ENCODE assay signal across 1 cellular context in the genomic region with DNA sequence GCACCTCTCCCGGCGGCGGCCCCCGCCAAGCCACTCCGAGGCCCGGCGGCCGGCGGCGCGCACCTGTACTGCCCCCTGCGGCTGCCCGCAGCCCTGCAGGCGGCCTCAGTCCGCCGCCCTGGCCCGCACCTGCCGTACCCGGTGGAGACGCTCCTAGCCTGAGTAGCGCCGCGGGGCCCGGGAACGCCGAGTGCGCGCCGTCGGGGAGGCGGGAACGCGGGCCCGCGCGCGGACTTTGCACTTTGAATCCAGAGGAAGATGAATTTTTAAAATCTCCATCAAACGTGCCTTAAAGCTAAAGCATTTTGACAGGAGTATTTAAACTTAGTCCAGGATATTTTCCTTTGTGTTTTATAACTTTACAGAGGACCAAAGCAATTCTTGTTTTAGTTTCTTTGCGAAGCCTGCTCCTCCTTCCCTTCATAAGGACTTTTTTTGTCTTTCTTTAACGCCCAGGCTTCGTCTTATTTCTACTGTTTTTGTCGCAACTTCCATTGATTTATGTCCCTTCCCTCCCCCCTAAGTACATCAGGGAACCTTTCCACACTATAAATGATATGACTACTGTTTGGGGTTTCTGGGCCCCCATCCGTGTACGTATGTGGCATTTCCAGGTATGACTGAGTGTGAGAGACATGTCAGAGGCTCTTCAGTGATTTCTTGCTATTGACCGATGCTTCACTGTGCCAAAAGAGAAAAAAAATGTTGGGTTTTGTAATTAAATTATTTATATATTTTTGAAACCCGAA.
TF ChIP-seq lines count a peak whose summit lies in the region.

No MANE protein-coding gene starts in this region.

TF ChIP-seq in HepG2, 621 proteins besides CTCF, POLR2A, EP300 and RAD21 (continued from another document and continues in another):
- TF ChIP-seq ZNF784 (CRISPR knock-in tag; IDR thresholded peaks at IDR 0.05; ENCODE audit: borderline replicate concordance) (no peak; the same call in 1 of the 2 replicates), ZNF275 (CRISPR knock-in tag; IDR thresholded peaks at IDR 0.05; ENCODE audit: borderline replicate concordance) (no peak), ARHGAP35 (CRISPR knock-in tag; IDR thresholded peaks at IDR 0.05; ENCODE audit: borderline replicate concordance) (no peak), ZNF550 (CRISPR knock-in tag; IDR thresholded peaks at IDR 0.05; ENCODE audit: borderline replicate concordance) (no peak), ADNP (CRISPR knock-in tag; IDR thresholded peaks at IDR 0.05) (no peak; the same call in 1 of the 2 replicates), FOXP4 (CRISPR knock-in tag; IDR thresholded peaks at IDR 0.05) (0 out of 2 replicates have a peak, but pooled peaks have one; percentile 20), TRIM24 (CRISPR knock-in tag; IDR thresholded peaks at IDR 0.05) (no peak), ZNF614 (CRISPR knock-in tag; IDR thresholded peaks at IDR 0.05; ENCODE audit: borderline replicate concordance) (no peak), ZNF512 (CRISPR knock-in tag; IDR thresholded peaks at IDR 0.05) (no peak), U2AF2 (IDR thresholded peaks at IDR 0.05; ENCODE audit: low read depth, low read length) (no peak), NFIB (CRISPR knock-in tag; IDR thresholded peaks at IDR 0.05; ENCODE audit: borderline replicate concordance) (no peak), ZNF251 (CRISPR knock-in tag; IDR thresholded peaks at IDR 0.05) (no peak), TCF7L2 (IDR thresholded peaks at IDR 0.05; ENCODE audit: low read depth, low read length) (no peak), ZNF263 (CRISPR knock-in tag; IDR thresholded peaks at IDR 0.05) (no peak), REST (IDR thresholded peaks at IDR 0.05; ENCODE audit: borderline replicate concordance in 1 of 2, low read depth in 1 of 2, low read length in 2 of 2) (no peak; a peak in 1 of 4 replicates), RBM39 (IDR thresholded peaks at IDR 0.05; ENCODE audit: low read depth, low read length, poor library complexity, severe bottlenecking) (peak; percentile 73)
- TF ChIP-seq, protein P1, sequence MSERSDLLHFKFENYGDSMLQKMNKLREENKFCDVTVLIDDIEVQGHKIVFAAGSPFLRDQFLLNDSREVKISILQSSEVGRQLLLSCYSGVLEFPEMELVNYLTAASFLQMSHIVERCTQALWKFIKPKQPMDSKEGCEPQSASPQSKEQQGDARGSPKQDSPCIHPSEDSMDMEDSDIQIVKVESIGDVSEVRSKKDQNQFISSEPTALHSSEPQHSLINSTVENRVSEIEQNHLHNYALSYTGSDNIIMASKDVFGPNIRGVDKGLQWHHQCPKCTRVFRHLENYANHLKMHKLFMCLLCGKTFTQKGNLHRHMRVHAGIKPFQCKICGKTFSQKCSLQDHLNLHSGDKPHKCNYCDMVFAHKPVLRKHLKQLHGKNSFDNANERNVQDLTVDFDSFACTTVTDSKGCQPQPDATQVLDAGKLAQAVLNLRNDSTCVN (CRISPR knock-in tag; IDR thresholded peaks at IDR 0.05; ENCODE audit: borderline replicate concordance), result no peak
- TF ChIP-seq, protein P2, sequence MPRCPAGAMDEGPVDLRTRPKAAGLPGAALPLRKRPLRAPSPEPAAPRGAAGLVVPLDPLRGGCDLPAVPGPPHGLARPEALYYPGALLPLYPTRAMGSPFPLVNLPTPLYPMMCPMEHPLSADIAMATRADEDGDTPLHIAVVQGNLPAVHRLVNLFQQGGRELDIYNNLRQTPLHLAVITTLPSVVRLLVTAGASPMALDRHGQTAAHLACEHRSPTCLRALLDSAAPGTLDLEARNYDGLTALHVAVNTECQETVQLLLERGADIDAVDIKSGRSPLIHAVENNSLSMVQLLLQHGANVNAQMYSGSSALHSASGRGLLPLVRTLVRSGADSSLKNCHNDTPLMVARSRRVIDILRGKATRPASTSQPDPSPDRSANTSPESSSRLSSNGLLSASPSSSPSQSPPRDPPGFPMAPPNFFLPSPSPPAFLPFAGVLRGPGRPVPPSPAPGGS (CRISPR knock-in tag; IDR thresholded peaks at IDR 0.05), result no peak
- TF ChIP-seq, protein P3, sequence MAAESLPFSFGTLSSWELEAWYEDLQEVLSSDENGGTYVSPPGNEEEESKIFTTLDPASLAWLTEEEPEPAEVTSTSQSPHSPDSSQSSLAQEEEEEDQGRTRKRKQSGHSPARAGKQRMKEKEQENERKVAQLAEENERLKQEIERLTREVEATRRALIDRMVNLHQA (CRISPR knock-in tag; IDR thresholded peaks at IDR 0.05), result no peak
- TF ChIP-seq, protein P4, sequence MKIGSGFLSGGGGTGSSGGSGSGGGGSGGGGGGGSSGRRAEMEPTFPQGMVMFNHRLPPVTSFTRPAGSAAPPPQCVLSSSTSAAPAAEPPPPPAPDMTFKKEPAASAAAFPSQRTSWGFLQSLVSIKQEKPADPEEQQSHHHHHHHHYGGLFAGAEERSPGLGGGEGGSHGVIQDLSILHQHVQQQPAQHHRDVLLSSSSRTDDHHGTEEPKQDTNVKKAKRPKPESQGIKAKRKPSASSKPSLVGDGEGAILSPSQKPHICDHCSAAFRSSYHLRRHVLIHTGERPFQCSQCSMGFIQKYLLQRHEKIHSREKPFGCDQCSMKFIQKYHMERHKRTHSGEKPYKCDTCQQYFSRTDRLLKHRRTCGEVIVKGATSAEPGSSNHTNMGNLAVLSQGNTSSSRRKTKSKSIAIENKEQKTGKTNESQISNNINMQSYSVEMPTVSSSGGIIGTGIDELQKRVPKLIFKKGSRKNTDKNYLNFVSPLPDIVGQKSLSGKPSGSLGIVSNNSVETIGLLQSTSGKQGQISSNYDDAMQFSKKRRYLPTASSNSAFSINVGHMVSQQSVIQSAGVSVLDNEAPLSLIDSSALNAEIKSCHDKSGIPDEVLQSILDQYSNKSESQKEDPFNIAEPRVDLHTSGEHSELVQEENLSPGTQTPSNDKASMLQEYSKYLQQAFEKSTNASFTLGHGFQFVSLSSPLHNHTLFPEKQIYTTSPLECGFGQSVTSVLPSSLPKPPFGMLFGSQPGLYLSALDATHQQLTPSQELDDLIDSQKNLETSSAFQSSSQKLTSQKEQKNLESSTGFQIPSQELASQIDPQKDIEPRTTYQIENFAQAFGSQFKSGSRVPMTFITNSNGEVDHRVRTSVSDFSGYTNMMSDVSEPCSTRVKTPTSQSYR (CRISPR knock-in tag; IDR thresholded peaks at IDR 0.05; ENCODE audit: borderline replicate concordance), result no peak
- TF ChIP-seq, protein P5, sequence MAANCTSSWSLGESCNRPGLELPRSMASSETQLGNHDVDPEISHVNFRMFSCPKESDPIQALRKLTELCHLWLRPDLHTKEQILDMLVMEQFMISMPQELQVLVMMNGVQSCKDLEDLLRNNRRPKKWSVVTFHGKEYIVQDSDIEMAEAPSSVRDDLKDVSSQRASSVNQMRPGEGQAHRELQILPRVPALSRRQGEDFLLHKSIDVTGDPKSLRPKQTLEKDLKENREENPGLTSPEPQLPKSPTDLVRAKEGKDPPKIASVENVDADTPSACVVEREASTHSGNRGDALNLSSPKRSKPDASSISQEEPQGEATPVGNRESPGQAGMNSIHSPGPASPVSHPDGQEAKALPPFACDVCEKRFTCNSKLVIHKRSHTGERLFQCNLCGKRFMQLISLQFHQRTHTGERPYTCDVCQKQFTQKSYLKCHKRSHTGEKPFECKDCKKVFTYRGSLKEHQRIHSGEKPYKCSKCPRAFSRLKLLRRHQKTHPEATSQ (CRISPR knock-in tag; IDR thresholded peaks at IDR 0.05; ENCODE audit: borderline replicate concordance), result no peak
- TF ChIP-seq, protein P6, sequence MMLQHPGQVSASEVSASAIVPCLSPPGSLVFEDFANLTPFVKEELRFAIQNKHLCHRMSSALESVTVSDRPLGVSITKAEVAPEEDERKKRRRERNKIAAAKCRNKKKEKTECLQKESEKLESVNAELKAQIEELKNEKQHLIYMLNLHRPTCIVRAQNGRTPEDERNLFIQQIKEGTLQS (CRISPR knock-in tag; IDR thresholded peaks at IDR 0.05), result no peak
- TF ChIP-seq, protein P7, sequence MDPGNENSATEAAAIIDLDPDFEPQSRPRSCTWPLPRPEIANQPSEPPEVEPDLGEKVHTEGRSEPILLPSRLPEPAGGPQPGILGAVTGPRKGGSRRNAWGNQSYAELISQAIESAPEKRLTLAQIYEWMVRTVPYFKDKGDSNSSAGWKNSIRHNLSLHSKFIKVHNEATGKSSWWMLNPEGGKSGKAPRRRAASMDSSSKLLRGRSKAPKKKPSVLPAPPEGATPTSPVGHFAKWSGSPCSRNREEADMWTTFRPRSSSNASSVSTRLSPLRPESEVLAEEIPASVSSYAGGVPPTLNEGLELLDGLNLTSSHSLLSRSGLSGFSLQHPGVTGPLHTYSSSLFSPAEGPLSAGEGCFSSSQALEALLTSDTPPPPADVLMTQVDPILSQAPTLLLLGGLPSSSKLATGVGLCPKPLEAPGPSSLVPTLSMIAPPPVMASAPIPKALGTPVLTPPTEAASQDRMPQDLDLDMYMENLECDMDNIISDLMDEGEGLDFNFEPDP (CRISPR knock-in tag; conservative IDR thresholded peaks at IDR 0.05), result no peak
